In genomic region chr11:120627535-120628163, GRCh38 we compare ENCODE assay signal across 27 cellular contexts.
DNase-seq lines count a peak whose midpoint lies in the region; ATAC-seq, FAIRE-seq and TF ChIP-seq lines count a peak whose summit lies in the region.
"Had no signal": no experiment of that assay in that cellular context is flagged by ENCODE, and none has a peak within 500 bp of the region (broad histone marks: within the 10 kb centered on the region; RNA-seq: fewer than 3 reads in every experiment).

No MANE protein-coding gene starts in this region.

- no peak overlapping the region for H2AK5ac ChIP-seq in neuronal stem cell (ENCODE audit: low read depth, low read length)

- TF ChIP-seq RAD21 in K562 (CRISPR knock-in tag; conservative IDR thresholded peaks at IDR 0.05 in 1 of 2, IDR thresholded peaks at IDR 0.05 in 1 of 2) = no peak

- H3K4me2 ChIP-seq in K562 (ENCODE audit: insufficient read depth, low read length) = no peak overlapping the region
- H3K4me2 ChIP-seq in neuronal stem cell (ENCODE audit: insufficient read depth, low read length, poor library complexity, severe bottlenecking) = no peak overlapping the region
- H3K4me2 ChIP-seq: A549, BLaER1 had no signal

- no peak overlapping the region for H4K91ac ChIP-seq in neuronal stem cell (ENCODE audit: low read depth, low read length, poor library complexity)

- no peaks in the 10 kb centered on the region for H3K79me2 ChIP-seq in K562 (ENCODE audit: control insufficient read depth, insufficient read depth, low read length)

- ATAC-seq in Right ventricle myocardium inferior = peak; percentile 58
- peak; percentile 56 for ATAC-seq in left ventricle myocardium superior
- no peak for ATAC-seq in left cardiac atrium
- ATAC-seq in K562 = no peak
- ATAC-seq: A549, GM12878 had no signal

- no peak for TF ChIP-seq POLR2A in K562 (conservative IDR thresholded peaks at IDR 0.05)

- no TSS peak for BruUV-seq in K562 (replicated peaks; lab: Mats Ljungman, UMichigan)

- DNase-seq in Right ventricle myocardium inferior (ENCODE audit: missing footprints) (no peak), right atrium auricular region (ENCODE audit: low spot score) (no peak), left ventricle myocardium superior (no peak), left cardiac atrium (no peak), K562 (ENCODE audit: extremely low read depth in 1 of 4, low spot score in 3 of 4) (no peak), neuronal stem cell (ENCODE audit: low spot score) (no peak), NCI-H2029 (lab: John Stamatoyannopoulos, UW) (no peak)
- DNase-seq: AML-193; BE2C; C1 segment of cervical spinal cord; CD4-positive, alpha-beta memory T cell; CD4-positive, CD25-positive, alpha-beta regulatory T cell; CD8-positive, alpha-beta memory T cell; COR-L47; DMS 273 treated with DMSO at 0.1 percent for 48 hours; DMS153; DMS53; DMS79; DND-41; EL; GDM1 had no signal

- H4K8ac ChIP-seq in neuronal stem cell (ENCODE audit: low read depth, low read length) = no peak overlapping the region

- no peak overlapping the region for H3K4ac ChIP-seq in neuronal stem cell (ENCODE audit: low read length)

- H4K20me1 ChIP-seq in K562 (replicated peaks; ENCODE audit: control insufficient read depth, insufficient read depth, low read length) = no peaks in the 10 kb centered on the region
- H4K20me1 ChIP-seq: BLaER1 had no signal

- H2BK120ac ChIP-seq in neuronal stem cell (ENCODE audit: low read depth, low read length) = no peak overlapping the region

- TF ChIP-seq EP300 in K562 (IDR thresholded peaks at IDR 0.05; ENCODE audit: low read length) = no peak

- no peak overlapping the region for H2BK15ac ChIP-seq in neuronal stem cell (ENCODE audit: low read length)

- FAIRE-seq in K562 (lab: Jason Lieb, UNC) = no peak
- FAIRE-seq: A549, GM12878, GM12892, GM18507 had no signal

- H3K4me3 ChIP-seq in right atrium auricular region = no peak overlapping the region
- H3K4me3 ChIP-seq in K562 = no peak overlapping the region
- H3K4me3 ChIP-seq in neuronal stem cell (ENCODE audit: low read length in 2 of 2) = no peak overlapping the region
- H3K4me3 ChIP-seq: A549, BLaER1, GM12878 had no signal

- peak overlapping the region; percentile 83 for H3K18ac ChIP-seq in neuronal stem cell (ENCODE audit: low read length)

- no peak overlapping the region for H3K9ac ChIP-seq in K562 (ENCODE audit: insufficient read depth in 1 of 2, low read depth in 2 of 2, low read length in 2 of 2)
- H3K9ac ChIP-seq in neuronal stem cell (ENCODE audit: low read depth, low read length, poor library complexity) = no peak overlapping the region
- H3K9ac ChIP-seq: BLaER1 had no signal

- H3K4me1 ChIP-seq in right atrium auricular region = no peaks in the 10 kb centered on the region
- H3K4me1 ChIP-seq in K562 (replicated peaks in 1 of 2; ENCODE audit: control insufficient read depth in 2 of 2, insufficient read depth in 2 of 2, low read length in 2 of 2) = no peaks in the 10 kb centered on the region
- peaks cover 8 to 23% of the 10 kb centered on the region in 2 donors for H3K4me1 ChIP-seq in neuronal stem cell (ENCODE audit: control insufficient read depth in 2 of 2, insufficient read depth in 1 of 2, low read depth in 1 of 2, low read length in 2 of 2)
- H3K4me1 ChIP-seq: A549 had no signal

- POLR2A ChIA-PET in K562 (lab: Yijun Ruan, JAX) = interaction anchor here (0.7 kb wide), 1 partner anchor 198 kb away, joined by 3 read pairs; no protein-coding TSS in a partner anchor

- no peaks in the 10 kb centered on the region for H3K36me3 ChIP-seq in right atrium auricular region
- H3K36me3 ChIP-seq in K562 (ENCODE audit: control insufficient read depth, insufficient read depth, low read length) = no peaks in the 10 kb centered on the region
- no peaks in the 10 kb centered on the region for H3K36me3 ChIP-seq in neuronal stem cell (replicated peaks in 1 of 2; ENCODE audit: control insufficient read depth in 2 of 2, insufficient read depth in 2 of 2, low read length in 2 of 2)
- H3K36me3 ChIP-seq: BE2C, BLaER1 had no signal

- in situ Hi-C loops in K562 (cut with MboI) = no loop called here

- no peak overlapping the region for H2AFZ ChIP-seq in K562 (ENCODE audit: low read depth, low read length)
- H2AFZ ChIP-seq in neuronal stem cell (ENCODE audit: low read length) = no peak overlapping the region

- no peaks in the 10 kb centered on the region for H3K9me1 ChIP-seq in K562 (ENCODE audit: control insufficient read depth, insufficient read depth, low read length)

- WGBS in K562 (ENCODE audit: insufficient coverage, low coverage, missing lambda C conversion rate) = 0% methylated on average over 3 of the region's 5 CpGs
- no CpG with 5 or more reads among the region's 5 CpGs for WGBS in neuronal stem cell (ENCODE audit: extremely low coverage in 2 of 2, insufficient read length in 2 of 2, insufficient replicate concordance in 1 of 2), 2 donors

- H3K9me3 ChIP-seq in right atrium auricular region = no peaks in the 10 kb centered on the region
- no peaks in the 10 kb centered on the region for H3K9me3 ChIP-seq in K562 (replicated peaks; ENCODE audit: control insufficient read depth, insufficient read depth, low read depth, low read length)
- no peaks in the 10 kb centered on the region for H3K9me3 ChIP-seq in neuronal stem cell (replicated peaks in 1 of 2; ENCODE audit: control insufficient read depth in 2 of 2, insufficient read depth in 1 of 2, low read depth in 1 of 2, low read length in 2 of 2)
- H3K9me3 ChIP-seq: A549, BE2C, BLaER1 had no signal

- no peak for TF ChIP-seq CTCF in right atrium auricular region (IDR thresholded peaks at IDR 0.05)
- no peak for TF ChIP-seq CTCF in K562 (IDR thresholded peaks at IDR 0.05 in 2 of 3, conservative IDR thresholded peaks at IDR 0.05 in 1 of 3; ENCODE audit: insufficient read depth in 2 of 3, low read depth in 1 of 3, low read length in 3 of 3)

- H3K79me1 ChIP-seq in neuronal stem cell (ENCODE audit: low read depth, low read length) = peaks cover 1% of the 10 kb centered on the region

- no peak overlapping the region for H2BK12ac ChIP-seq in neuronal stem cell (ENCODE audit: low read length)

- CTCF ChIA-PET in K562 (lab: Yijun Ruan, JAX; ENCODE audit: low intra/inter-chr PET ratio) = no interaction called here

- H3K27ac ChIP-seq in right atrium auricular region (no peak overlapping the region), K562 (ENCODE audit: extremely low read depth, low read depth, low read length) (no peak overlapping the region), neuronal stem cell (replicated peaks; ENCODE audit: low read length) (no peak overlapping the region)
- H3K27ac ChIP-seq: 22Rv1, A549, BLaER1 had no signal

- no peak overlapping the region for H3K23ac ChIP-seq in neuronal stem cell (ENCODE audit: low read depth, low read length, poor library complexity)

- H3K27me3 ChIP-seq in right atrium auricular region (no peaks in the 10 kb centered on the region), K562 (ENCODE audit: control insufficient read depth in 2 of 2, insufficient read depth in 2 of 2, low read length in 2 of 2) (peaks cover 23 to 80% of the 10 kb centered on the region in 2 experiments; a peak in 4 of 5 replicates), neuronal stem cell (ENCODE audit: control insufficient read depth in 3 of 3, insufficient read depth in 3 of 3, low read depth in 1 of 3, low read length in 3 of 3) (no peaks in the 10 kb centered on the region)
- H3K27me3 ChIP-seq: BE2C, BLaER1 had no signal

- H2BK5ac ChIP-seq in neuronal stem cell (ENCODE audit: low read length) = no peak overlapping the region

- no peak overlapping the region for H3K14ac ChIP-seq in neuronal stem cell (ENCODE audit: low read length)

- intact Hi-C loops in Right ventricle myocardium inferior (cut with DNase I) = no loop called here
- intact Hi-C loops in left ventricle myocardium superior (cut with micrococcal nuclease) = no loop called here
- intact Hi-C loops in left cardiac atrium (cut with DNase I) = no loop called here
- intact Hi-C loops in K562 (cut with micrococcal nuclease) = no loop called here

TF ChIP-seq in K562, 482 proteins besides CTCF, POLR2A, EP300 and RAD21:
- TF ChIP-seq, protein P1, sequence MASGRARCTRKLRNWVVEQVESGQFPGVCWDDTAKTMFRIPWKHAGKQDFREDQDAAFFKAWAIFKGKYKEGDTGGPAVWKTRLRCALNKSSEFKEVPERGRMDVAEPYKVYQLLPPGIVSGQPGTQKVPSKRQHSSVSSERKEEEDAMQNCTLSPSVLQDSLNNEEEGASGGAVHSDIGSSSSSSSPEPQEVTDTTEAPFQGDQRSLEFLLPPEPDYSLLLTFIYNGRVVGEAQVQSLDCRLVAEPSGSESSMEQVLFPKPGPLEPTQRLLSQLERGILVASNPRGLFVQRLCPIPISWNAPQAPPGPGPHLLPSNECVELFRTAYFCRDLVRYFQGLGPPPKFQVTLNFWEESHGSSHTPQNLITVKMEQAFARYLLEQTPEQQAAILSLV (tag; IDR thresholded peaks at IDR 0.05) = no peak
- peak; percentile 63 for TF ChIP-seq RBM25 (IDR thresholded peaks at IDR 0.05; ENCODE audit: low read depth, low read length, severe bottlenecking)

Comparison
In these comparisons a context has a peak if more than half of its experiments do, and no peak if none do; other contexts are left out.
1. ATAC-seq: peak in Right ventricle myocardium inferior (single experiment) and left ventricle myocardium superior (single experiment); none in left cardiac atrium (0 of 2) and K562 (single experiment).